22 cellular contexts compared by ENCODE assay signal in the genomic region with DNA sequence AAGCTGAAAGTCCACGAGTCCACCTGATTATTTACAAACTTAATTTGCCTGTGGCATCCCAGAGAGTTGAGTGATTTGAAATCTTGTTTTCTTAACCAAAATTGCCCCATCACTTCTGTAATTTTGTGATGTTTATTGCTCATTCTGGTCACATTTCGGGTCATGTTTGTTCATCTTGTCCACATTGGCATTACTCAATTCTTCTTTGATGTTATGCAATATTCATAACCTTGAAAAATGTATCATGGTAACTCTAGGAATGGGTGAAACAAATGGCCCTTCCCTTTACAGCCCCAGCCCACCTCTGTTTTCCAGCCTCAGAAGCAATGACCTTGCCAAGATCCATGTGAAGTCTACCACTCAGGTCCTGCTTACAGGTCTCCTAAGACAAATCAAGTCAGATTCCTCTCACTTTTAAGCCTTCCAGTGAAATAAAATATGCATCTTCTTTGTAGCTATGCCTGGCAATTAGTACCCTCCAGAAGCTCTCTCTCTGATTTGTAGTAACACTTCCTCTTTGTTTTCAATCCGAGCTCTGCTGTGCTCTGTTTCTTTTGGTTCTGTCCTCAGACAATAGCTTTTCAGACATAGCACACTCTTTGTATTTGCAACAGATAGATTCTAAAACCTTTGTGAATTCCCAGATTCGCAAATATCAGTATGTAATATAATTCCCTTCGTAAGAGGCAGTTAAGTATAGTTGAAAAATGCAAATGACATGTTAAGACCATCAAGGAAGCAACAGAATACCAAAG.
DNase-seq lines count a peak whose midpoint lies in the region; ATAC-seq, FAIRE-seq and TF ChIP-seq lines count a peak whose summit lies in the region.
"Had no signal": no experiment of that assay in that cellular context is flagged by ENCODE, and none has a peak within 500 bp of the region (broad histone marks: within the 10 kb centered on the region; RNA-seq: fewer than 3 reads in every experiment).

No MANE protein-coding gene starts in this region.

- in situ Hi-C loops in HepG2 (cut with HindIII; ENCODE audit: extremely low pct_ligation_motif_present, low pct_unique_long_range_greater_than_20kb), result no loop called here

- POLR2A ChIA-PET in HepG2 (lab: Yijun Ruan, JAX) (no interaction called here), HEK293T (lab: Yijun Ruan, JAX) (no interaction called here)

- FAIRE-seq in HepG2 (lab: Jason Lieb, UNC), result no peak
- FAIRE-seq: A204.1 had no signal

- H3K36me3 ChIP-seq in HepG2 (replicated peaks in 1 of 2; ENCODE audit: control insufficient read depth in 1 of 2, insufficient read depth in 2 of 2, low read length in 2 of 2) (no peaks in the 10 kb centered on the region), right lobe of liver (no peaks in the 10 kb centered on the region)
- H3K36me3 ChIP-seq: BE2C had no signal

- TF ChIP-seq CTCF in HepG2 (CRISPR knock-in tag; IDR thresholded peaks at IDR 0.05) (no peak), right lobe of liver (IDR thresholded peaks at IDR 0.05) (no peak)

- H3K9ac ChIP-seq in HepG2 (ENCODE audit: insufficient read depth, low read depth, low read length), result no peak overlapping the region
- H3K9ac ChIP-seq: GM23248, KMS-11, SK-N-SH had no signal

- CTCF ChIA-PET in HepG2 (lab: Yijun Ruan, JAX; ENCODE audit: low intra/inter-chr PET ratio, low total read pairs), result no interaction called here
- CTCF ChIA-PET in HEK293T (lab: Yijun Ruan, JAX), result no interaction called here

- TF ChIP-seq POLR2A in HepG2 (IDR thresholded peaks at IDR 0.05; ENCODE audit: insufficient read depth in 1 of 2, low read depth in 2 of 2, low read length in 2 of 2), result no peak
- no peak for TF ChIP-seq POLR2A in right lobe of liver (IDR thresholded peaks at IDR 0.05)

- H3K27ac ChIP-seq in HepG2 (ENCODE audit: extremely low read length, insufficient read depth, low read length), result no peak overlapping the region
- no peak overlapping the region for H3K27ac ChIP-seq in right lobe of liver
- H3K27ac ChIP-seq in cingulate gyrus (ENCODE audit: low read depth, low read length), result peak overlapping the region; percentile 83
- H3K27ac ChIP-seq: GM23248, KMS-11 had no signal

- no peak overlapping the region for H3K4me2 ChIP-seq in HepG2 (ENCODE audit: low read depth, low read length)
- H3K4me2 ChIP-seq: KMS-11, SK-N-SH had no signal

- H3K27me3 ChIP-seq in HepG2 (ENCODE audit: control insufficient read depth in 1 of 2, insufficient read depth in 2 of 2, low read length in 2 of 2) (no peaks in the 10 kb centered on the region), right lobe of liver (no peaks in the 10 kb centered on the region)
- H3K27me3 ChIP-seq: BE2C had no signal

- no peak for ATAC-seq in HepG2
- ATAC-seq in right lobe of liver, result no peak
- ATAC-seq in GM21526 (IDR thresholded peaks at IDR 0.05; ENCODE audit: low FRiP score, unreplicated experiment), result no peak
- no peak for ATAC-seq in GM18502 (IDR thresholded peaks at IDR 0.05; ENCODE audit: poor library complexity, unreplicated experiment)
- ATAC-seq: Panc1 had no signal

- DNase-seq in HepG2 (ENCODE audit: low spot score), result no peak
- DNase-seq in right lobe of liver, result no peak
- peak; percentile 58 for DNase-seq in midbrain (lab: John Stamatoyannopoulos, UW)
- DNase-seq in effector CD4-positive, alpha-beta T cell, result no peak
- DNase-seq in HEK293T (ENCODE audit: extremely low spot score), result no peak
- DNase-seq: BE2C, DMS79, GM23248, H9, NCI-H1092, NCI-H1436, NCI-H187 treated with DMSO at 0.1 percent for 48 hours, NCI-H2107, NCI-H748 treated with DMSO at 0.1 percent for 48 hours, SIG-M5, SK-N-SH had no signal

- H3K9me3 ChIP-seq in HepG2 (ENCODE audit: low read length) (peaks cover 7% of the 10 kb centered on the region; the same call in 1 of the 2 replicates), right lobe of liver (no peaks in the 10 kb centered on the region)
- H3K9me3 ChIP-seq: BE2C, SK-N-SH had no signal

- intact Hi-C loops in HepG2 (cut with micrococcal nuclease; ENCODE audit: unreplicated experiment) (no loop called here), right lobe of liver (cut with DNase I) (no loop called here)

- no peak overlapping the region for H3K4me3 ChIP-seq in HepG2 (replicated peaks in 1 of 3; ENCODE audit: insufficient read depth in 1 of 3, low read depth in 2 of 3, low read length in 3 of 3)
- no peak overlapping the region for H3K4me3 ChIP-seq in right lobe of liver
- H3K4me3 ChIP-seq: GM23248 had no signal

- no peaks in the 10 kb centered on the region for H4K20me1 ChIP-seq in HepG2 (ENCODE audit: insufficient read depth, low read length)

- H2AFZ ChIP-seq in HepG2 (ENCODE audit: low read length), result no peak overlapping the region
- H2AFZ ChIP-seq: GM23248 had no signal

- H3K79me2 ChIP-seq in HepG2 (ENCODE audit: insufficient read depth, low read length), result no peaks in the 10 kb centered on the region

- TF ChIP-seq EP300 in HepG2 (IDR thresholded peaks at IDR 0.05; ENCODE audit: low read depth in 2 of 2, low read length in 2 of 2) (no peak), HepG2 (CRISPR knock-in tag; IDR thresholded peaks at IDR 0.05; ENCODE audit: borderline replicate concordance) (no peak)

- TF ChIP-seq RAD21 in HepG2 (CRISPR knock-in tag; IDR thresholded peaks at IDR 0.05), result no peak

- BruUV-seq in HepG2 (replicated peaks; lab: Mats Ljungman, UMichigan), result no TSS peak

- H3K4me1 ChIP-seq in HepG2 (ENCODE audit: insufficient read depth, low read length), result no peaks in the 10 kb centered on the region
- H3K4me1 ChIP-seq in right lobe of liver, result no peaks in the 10 kb centered on the region
- H3K4me1 ChIP-seq: BE2C had no signal

- WGBS in HepG2 (ENCODE audit: low lambda C conversion rate), result 1% methylated on average over 5 of the region's 5 CpGs
- WGBS in right lobe of liver (ENCODE audit: insufficient coverage, low coverage, low lambda C conversion rate, missing lambda C conversion rate), result 26% methylated on average over 5 of the region's 5 CpGs

TF ChIP-seq in HepG2, 621 proteins besides CTCF, POLR2A, EP300 and RAD21:
- peak; percentile 53; the same call in 1 of the 2 replicates for TF ChIP-seq CEBPG (CRISPR knock-in tag; IDR thresholded peaks at IDR 0.05)
- TF ChIP-seq TP53 (CRISPR knock-in tag; conservative IDR thresholded peaks at IDR 0.05), result no peak
- no peak for TF ChIP-seq ADNP (CRISPR knock-in tag; IDR thresholded peaks at IDR 0.05)
- no peak for TF ChIP-seq RAD51 (IDR thresholded peaks at IDR 0.05; ENCODE audit: borderline replicate concordance)
- no peak for TF ChIP-seq SAP130 (CRISPR knock-in tag; IDR thresholded peaks at IDR 0.05; ENCODE audit: low read depth)
- peak; percentile 65; the same call in 1 of the 2 replicates for TF ChIP-seq CEBPB (IDR thresholded peaks at IDR 0.05; ENCODE audit: borderline replicate concordance, low read depth, low read length)
- TF ChIP-seq ZBTB1 (CRISPR knock-in tag; IDR thresholded peaks at IDR 0.05; ENCODE audit: borderline replicate concordance), result no peak
- TF ChIP-seq ZNF17 (CRISPR knock-in tag; IDR thresholded peaks at IDR 0.05), result no peak
- no peak for TF ChIP-seq ZNF232 (CRISPR knock-in tag; IDR thresholded peaks at IDR 0.05; ENCODE audit: borderline replicate concordance)
TF ChIP-seq in HepG2: peak in this region for 2.

TF ChIP-seq in HEK293T, 16 proteins besides CTCF, POLR2A, EP300 and RAD21:
- TF ChIP-seq NFRKB (IDR thresholded peaks at IDR 0.05) (no peak), LEF1 (IDR thresholded peaks at IDR 0.05; ENCODE audit: borderline replicate concordance) (no peak), SUZ12 (IDR thresholded peaks at IDR 0.05) (no peak), SP1 (IDR thresholded peaks at IDR 0.05) (no peak), CTBP1 (IDR thresholded peaks at IDR 0.05; ENCODE audit: borderline replicate concordance) (no peak), FOXK2 (IDR thresholded peaks at IDR 0.05) (no peak), TARDBP (IDR thresholded peaks at IDR 0.05) (no peak)
- TF ChIP-seq, protein P1, sequence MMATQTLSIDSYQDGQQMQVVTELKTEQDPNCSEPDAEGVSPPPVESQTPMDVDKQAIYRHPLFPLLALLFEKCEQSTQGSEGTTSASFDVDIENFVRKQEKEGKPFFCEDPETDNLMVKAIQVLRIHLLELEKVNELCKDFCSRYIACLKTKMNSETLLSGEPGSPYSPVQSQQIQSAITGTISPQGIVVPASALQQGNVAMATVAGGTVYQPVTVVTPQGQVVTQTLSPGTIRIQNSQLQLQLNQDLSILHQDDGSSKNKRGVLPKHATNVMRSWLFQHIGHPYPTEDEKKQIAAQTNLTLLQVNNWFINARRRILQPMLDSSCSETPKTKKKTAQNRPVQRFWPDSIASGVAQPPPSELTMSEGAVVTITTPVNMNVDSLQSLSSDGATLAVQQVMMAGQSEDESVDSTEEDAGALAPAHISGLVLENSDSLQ (IDR thresholded peaks at IDR 0.05), result no peak
